1 cellular context compared by ENCODE assay signal in the genomic region with DNA sequence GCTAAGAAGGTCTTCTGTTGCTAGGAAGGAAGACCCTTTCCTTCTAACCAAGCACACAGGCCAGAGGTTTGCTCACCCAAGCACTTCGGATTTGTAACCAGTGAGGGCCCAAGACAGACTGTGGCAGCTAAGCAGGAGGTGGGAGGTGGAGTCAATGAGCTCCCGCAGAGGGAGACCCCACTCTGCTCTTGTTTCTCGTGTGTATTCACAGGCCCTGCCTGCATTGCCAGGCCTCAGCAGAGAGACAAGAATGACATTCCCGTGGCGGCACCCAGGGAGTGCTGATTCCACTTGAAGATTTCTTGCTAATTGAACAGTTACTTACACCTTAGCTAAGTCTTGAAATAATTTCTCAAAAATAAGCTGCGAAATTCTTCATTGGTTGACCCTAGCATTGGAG.
TF ChIP-seq lines count a peak whose summit lies in the region.

No MANE protein-coding gene starts in this region.

TF ChIP-seq in GM23338, 12 proteins besides CTCF, POLR2A, EP300 and RAD21 (continued from another document):
- TF ChIP-seq, protein P1, sequence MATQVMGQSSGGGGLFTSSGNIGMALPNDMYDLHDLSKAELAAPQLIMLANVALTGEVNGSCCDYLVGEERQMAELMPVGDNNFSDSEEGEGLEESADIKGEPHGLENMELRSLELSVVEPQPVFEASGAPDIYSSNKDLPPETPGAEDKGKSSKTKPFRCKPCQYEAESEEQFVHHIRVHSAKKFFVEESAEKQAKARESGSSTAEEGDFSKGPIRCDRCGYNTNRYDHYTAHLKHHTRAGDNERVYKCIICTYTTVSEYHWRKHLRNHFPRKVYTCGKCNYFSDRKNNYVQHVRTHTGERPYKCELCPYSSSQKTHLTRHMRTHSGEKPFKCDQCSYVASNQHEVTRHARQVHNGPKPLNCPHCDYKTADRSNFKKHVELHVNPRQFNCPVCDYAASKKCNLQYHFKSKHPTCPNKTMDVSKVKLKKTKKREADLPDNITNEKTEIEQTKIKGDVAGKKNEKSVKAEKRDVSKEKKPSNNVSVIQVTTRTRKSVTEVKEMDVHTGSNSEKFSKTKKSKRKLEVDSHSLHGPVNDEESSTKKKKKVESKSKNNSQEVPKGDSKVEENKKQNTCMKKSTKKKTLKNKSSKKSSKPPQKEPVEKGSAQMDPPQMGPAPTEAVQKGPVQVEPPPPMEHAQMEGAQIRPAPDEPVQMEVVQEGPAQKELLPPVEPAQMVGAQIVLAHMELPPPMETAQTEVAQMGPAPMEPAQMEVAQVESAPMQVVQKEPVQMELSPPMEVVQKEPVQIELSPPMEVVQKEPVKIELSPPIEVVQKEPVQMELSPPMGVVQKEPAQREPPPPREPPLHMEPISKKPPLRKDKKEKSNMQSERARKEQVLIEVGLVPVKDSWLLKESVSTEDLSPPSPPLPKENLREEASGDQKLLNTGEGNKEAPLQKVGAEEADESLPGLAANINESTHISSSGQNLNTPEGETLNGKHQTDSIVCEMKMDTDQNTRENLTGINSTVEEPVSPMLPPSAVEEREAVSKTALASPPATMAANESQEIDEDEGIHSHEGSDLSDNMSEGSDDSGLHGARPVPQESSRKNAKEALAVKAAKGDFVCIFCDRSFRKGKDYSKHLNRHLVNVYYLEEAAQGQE (IDR thresholded peaks at IDR 0.05; ENCODE audit: unreplicated experiment): no peak
